1 cellular context compared by ENCODE assay signal in genomic region chr5:173329370-173330150, GRCh38.
TF ChIP-seq lines count a peak whose summit lies in the region.

No MANE protein-coding gene starts in this region.

TF ChIP-seq in H1, 55 proteins besides CTCF, POLR2A, EP300 and RAD21 (continued from another document):
- TF ChIP-seq E2F6 (IDR thresholded peaks at IDR 0.05), result peak; percentile 76; the same call in 1 of the 2 replicates
- peak; percentile 80 for TF ChIP-seq CTBP2 (IDR thresholded peaks at IDR 0.05; ENCODE audit: borderline replicate concordance, insufficient read depth, insufficient read length, low read length)
- TF ChIP-seq GABPA (IDR thresholded peaks at IDR 0.05; ENCODE audit: borderline replicate concordance, insufficient read depth, low read length), result no peak
- TF ChIP-seq ASH2L (IDR thresholded peaks at IDR 0.05; ENCODE audit: low read length), result peak; percentile 77
- TF ChIP-seq HDAC6 (IDR thresholded peaks at IDR 0.05; ENCODE audit: low read depth, low read length), result no peak
- TF ChIP-seq MAFK (IDR thresholded peaks at IDR 0.05; ENCODE audit: low read depth, low read length), result no peak
- TF ChIP-seq RFX5 (IDR thresholded peaks at IDR 0.05; ENCODE audit: borderline replicate concordance, low read depth, low read length), result no peak
- no peak for TF ChIP-seq SIX5 (IDR thresholded peaks at IDR 0.05; ENCODE audit: low read depth, low read length)
- TF ChIP-seq CEBPB (IDR thresholded peaks at IDR 0.05; ENCODE audit: low read depth, low read length), result peak; percentile 82
- TF ChIP-seq PHF8 (conservative IDR thresholded peaks at IDR 0.05; ENCODE audit: low read depth, low read length), result peak; percentile 24; the same call in 1 of the 2 replicates
- 0 out of 2 replicates have a peak, but pooled peaks have one; percentile 9 for TF ChIP-seq CHD2 (IDR thresholded peaks at IDR 0.05; ENCODE audit: low read length)
- 0 out of 4 replicates have a peak, but pooled peaks of 1 of the 2 experiments have one; percentile 1 for TF ChIP-seq SIN3A (conservative IDR thresholded peaks at IDR 0.05 in 1 of 2, IDR thresholded peaks at IDR 0.05 in 1 of 2; ENCODE audit: low read depth in 1 of 2, low read length in 2 of 2)
- peak; percentile 32; the same call in 1 of the 2 replicates for TF ChIP-seq TAF1 (IDR thresholded peaks at IDR 0.05; ENCODE audit: low read depth, low read length)
- TF ChIP-seq SIRT6 (IDR thresholded peaks at IDR 0.05; ENCODE audit: low read length), result no peak
- TF ChIP-seq TBP (IDR thresholded peaks at IDR 0.05; ENCODE audit: low read depth, low read length), result peak; percentile 44; the same call in 1 of the 2 replicates
- no peak for TF ChIP-seq CHD7 (IDR thresholded peaks at IDR 0.05; ENCODE audit: insufficient replicate concordance, low read length)
- no peak for TF ChIP-seq CHD1 (IDR thresholded peaks at IDR 0.05; ENCODE audit: low read depth, low read length)
- TF ChIP-seq RXRA (IDR thresholded peaks at IDR 0.05; ENCODE audit: insufficient read depth, low read depth, low read length), result no peak
- TF ChIP-seq TCF12 (IDR thresholded peaks at IDR 0.05; ENCODE audit: low read depth, low read length), result no peak
- peak in 1 of 2 experiments; percentile 21; a peak in 1 of 4 replicates for TF ChIP-seq HDAC2 (IDR thresholded peaks at IDR 0.05; ENCODE audit: borderline replicate concordance in 1 of 2, low read depth in 2 of 2, low read length in 2 of 2)
- no peak for TF ChIP-seq SP4 (IDR thresholded peaks at IDR 0.05; ENCODE audit: low read length)
- no peak for TF ChIP-seq YY1 (IDR thresholded peaks at IDR 0.05; ENCODE audit: low read depth, low read length)
- TF ChIP-seq FOSL1 (IDR thresholded peaks at IDR 0.05; ENCODE audit: insufficient read depth, low read depth, low read length), result no peak
- TF ChIP-seq RBBP5 (IDR thresholded peaks at IDR 0.05; ENCODE audit: borderline replicate concordance, low read depth, low read length), result no peak
- no peak for TF ChIP-seq EGR1 (IDR thresholded peaks at IDR 0.05; ENCODE audit: borderline replicate concordance, low read depth, low read length)
- no peak for TF ChIP-seq NRF1 (IDR thresholded peaks at IDR 0.05; ENCODE audit: low read depth, low read length)
- peak; percentile 58; the same call in 1 of the 2 replicates for TF ChIP-seq ATF3 (IDR thresholded peaks at IDR 0.05; ENCODE audit: insufficient read depth, low read depth, low read length)
- no peak for TF ChIP-seq CBX5 (IDR thresholded peaks at IDR 0.05; ENCODE audit: low read depth, low read length)
- no peak; the same call in 1 of the 2 replicates for TF ChIP-seq GTF2F1 (IDR thresholded peaks at IDR 0.05; ENCODE audit: borderline replicate concordance, low read depth, low read length)
- no peak for TF ChIP-seq RNF2 (IDR thresholded peaks at IDR 0.05; ENCODE audit: borderline replicate concordance, low read depth, low read length, missing control alignments, poor library complexity, severe bottlenecking)
- TF ChIP-seq MAX (IDR thresholded peaks at IDR 0.05), result peak; percentile 97
- no peak for TF ChIP-seq BACH1 (IDR thresholded peaks at IDR 0.05; ENCODE audit: low read length)
- no peak for TF ChIP-seq SUZ12 (IDR thresholded peaks at IDR 0.05; ENCODE audit: low read length)
- TF ChIP-seq TAF7 (optimal IDR thresholded peaks at IDR 0.05; ENCODE audit: borderline replicate concordance, low read depth, low read length), result peak; percentile 42
TF ChIP-seq in H1: peak in this region for 14.
